11 cellular contexts compared by ENCODE assay signal in genomic region chr1:167059729-167060107, GRCh38. TPM values are rescaled to one million over a fixed set of nuclear protein-coding genes. Genes with fewer than 3 reads are reported as not detected.
DNase-seq lines count a peak whose midpoint lies in the region; ATAC-seq and TF ChIP-seq lines count a peak whose summit lies in the region.
"Had no signal": no experiment of that assay in that cellular context is flagged by ENCODE, and none has a peak within 500 bp of the region (broad histone marks: within the 10 kb centered on the region; RNA-seq: fewer than 3 reads in every experiment).

No MANE protein-coding gene starts in this region.

- peak; percentile 12 for DNase-seq in mammary epithelial cell
- DNase-seq in MCF 10A (ENCODE audit: unreplicated experiment), result no peak
- DNase-seq in kidney tubule cell (ENCODE audit: low spot score), result peak; percentile 57
- no peak for DNase-seq in endothelial cell (ENCODE audit: low spot score)
- no peak for DNase-seq in body of pancreas
- no peak for DNase-seq in SKM-1 (lab: John Stamatoyannopoulos, UW; ENCODE audit: unreplicated experiment)
- DNase-seq in NCI-H2081 (lab: John Stamatoyannopoulos, UW), result no peak
- DNase-seq: NCI-H510A had no signal

- H3K4me1 Mint-ChIP-seq in MCF 10A (ENCODE audit: insufficient read depth, unreplicated experiment), result peaks cover 5% of the 10 kb centered on the region
- H3K4me1 Mint-ChIP-seq in activated T-helper 17 cell treated with anti-CD3 and anti-CD28 coated beads, Interleukin-2, amount 50 U/mL, for 72 hours, result no peaks in the 10 kb centered on the region
- H3K4me1 Mint-ChIP-seq in endothelial cell (ENCODE audit: unreplicated experiment), result peaks cover 9% of the 10 kb centered on the region

- TF ChIP-seq POLR2A in body of pancreas (IDR thresholded peaks at IDR 0.05), result no peak

- H3K4me1 ChIP-seq in mammary epithelial cell (ENCODE audit: insufficient read depth, low read length) (peaks cover 4% of the 10 kb centered on the region), body of pancreas (peaks cover 6% of the 10 kb centered on the region)
- H3K4me1 ChIP-seq: SJCRH30 had no signal

- no peaks in the 10 kb centered on the region for H3K27me3 Mint-ChIP-seq in MCF 10A (ENCODE audit: insufficient read depth, unreplicated experiment)
- no peaks in the 10 kb centered on the region for H3K27me3 Mint-ChIP-seq in activated T-helper 17 cell treated with anti-CD3 and anti-CD28 coated beads, Interleukin-2, amount 50 U/mL, for 72 hours
- peaks cover 4% of the 10 kb centered on the region for H3K27me3 Mint-ChIP-seq in endothelial cell (ENCODE audit: unreplicated experiment)

- H3K27me3 ChIP-seq in mammary epithelial cell (ENCODE audit: insufficient read depth, low read length), result no peaks in the 10 kb centered on the region
- no peaks in the 10 kb centered on the region for H3K27me3 ChIP-seq in body of pancreas
- H3K27me3 ChIP-seq: SJCRH30 had no signal

- intact Hi-C loops in mammary epithelial cell (cut with micrococcal nuclease), result loop anchor here (1.0 to 10.0 kb wide), 3 partner anchors 149 to 1137 kb away; no protein-coding TSS in a partner anchor
- intact Hi-C loops in MCF 10A (cut with micrococcal nuclease), result loop anchor here (1.0 to 5.0 kb wide), 3 partner anchors 149 to 1132 kb away; no protein-coding TSS in a partner anchor
- intact Hi-C loops in body of pancreas (cut with DNase I), result loop anchor here (5.0 to 10.0 kb wide), 2 partner anchors 152 to 625 kb away; no protein-coding TSS in a partner anchor

- no peaks in the 10 kb centered on the region for H3K79me2 ChIP-seq in mammary epithelial cell (ENCODE audit: insufficient read depth, low read length)

- H3K27ac ChIP-seq in mammary epithelial cell (ENCODE audit: insufficient read depth, low read depth, low read length) (no peak overlapping the region), body of pancreas (no peak overlapping the region)
- H3K27ac ChIP-seq: SJCRH30 had no signal

- CTCF ChIA-PET in mammary epithelial cell (lab: Charles Lee; ENCODE audit: low non-redundant PET), result interaction anchor here (0.6 to 1.8 kb wide), 6 partner anchors 56 to 614 kb away, joined by 3 to 17 read pairs (median 8); no protein-coding TSS in a partner anchor
- CTCF ChIA-PET in MCF 10A (lab: Yijun Ruan, JAX), result interaction anchor here (0.5 to 18.6 kb wide), 122 partner anchors 9 to 1265 kb away, joined by 3 to 1662 read pairs (median 6); partner anchors contain the start of genes GPA33, ILDR2, POGK and POU2F1

- H3K36me3 ChIP-seq in mammary epithelial cell (ENCODE audit: insufficient read depth, low read length) (no peaks in the 10 kb centered on the region), body of pancreas (replicated peaks in 1 of 2; ENCODE audit: insufficient read depth in 1 of 2, low read depth in 2 of 2) (no peaks in the 10 kb centered on the region)
- H3K36me3 ChIP-seq: SJCRH30 had no signal

- H3K9me3 ChIP-seq in mammary epithelial cell (replicated peaks; ENCODE audit: insufficient read depth, low read length) (no peaks in the 10 kb centered on the region), body of pancreas (no peaks in the 10 kb centered on the region)
- H3K9me3 ChIP-seq: SJCRH30 had no signal

- peak overlapping the region; percentile 79 for H2AFZ ChIP-seq in mammary epithelial cell (ENCODE audit: low read depth, low read length)

- H3K4me3 ChIP-seq in mammary epithelial cell (replicated peaks in 1 of 3; ENCODE audit: insufficient read depth in 1 of 3, low read depth in 2 of 3, low read length in 3 of 3) (no peak overlapping the region), body of pancreas (no peak overlapping the region)

- BruUV-seq in mammary epithelial cell (replicated peaks; lab: Mats Ljungman, UMichigan), result no TSS peak
- BruUV-seq in MCF 10A (replicated peaks; lab: Mats Ljungman, UMichigan), result no TSS peak

- H3K4me2 ChIP-seq in mammary epithelial cell (ENCODE audit: insufficient read depth, low read depth, low read length), result no peak overlapping the region

- POLR2A ChIA-PET in MCF 10A (lab: Yijun Ruan, JAX), result interaction anchor here (0.5 to 5.9 kb wide), 10 partner anchors 104 to 1283 kb away, joined by 3 to 93 read pairs (median 4); partner anchors contain the start of gene POGK

- H3K27ac Mint-ChIP-seq in MCF 10A (ENCODE audit: low read depth, unreplicated experiment) (no peak overlapping the region), endothelial cell (ENCODE audit: unreplicated experiment) (no peak overlapping the region)
- H3K27ac Mint-ChIP-seq in activated T-helper 17 cell treated with anti-CD3 and anti-CD28 coated beads, Interleukin-2, amount 50 U/mL, for 72 hours, result no peak overlapping the region
- H3K27ac Mint-ChIP-seq: CD14-positive monocyte had no signal

- 23% methylated on average over 2 of the region's 2 CpGs for WGBS in mammary epithelial cell (ENCODE audit: low coverage, missing lambda C conversion rate)
- WGBS in body of pancreas, 2 donors, result 15 to 23% methylated on average over 2 of the region's 2 CpGs

- H3K9me3 Mint-ChIP-seq in MCF 10A (ENCODE audit: unreplicated experiment), result no peaks in the 10 kb centered on the region
- H3K9me3 Mint-ChIP-seq in activated T-helper 17 cell treated with anti-CD3 and anti-CD28 coated beads, Interleukin-2, amount 50 U/mL, for 72 hours, result no peaks in the 10 kb centered on the region
- H3K9me3 Mint-ChIP-seq in endothelial cell (ENCODE audit: unreplicated experiment), result no peaks in the 10 kb centered on the region

- H4K20me1 ChIP-seq in mammary epithelial cell (ENCODE audit: insufficient read depth, low read length), result no peaks in the 10 kb centered on the region

- in situ Hi-C loops in mammary epithelial cell (cut with MboI; ENCODE audit: low sequenced_read_pairs in 2 of 2), result loop anchor here (5.0 to 25.0 kb wide), 8 partner anchors 65 to 478 kb away; no protein-coding TSS in a partner anchor

- H3K4me3 Mint-ChIP-seq in MCF 10A (ENCODE audit: unreplicated experiment), result no peak overlapping the region
- H3K4me3 Mint-ChIP-seq in activated T-helper 17 cell treated with anti-CD3 and anti-CD28 coated beads, Interleukin-2, amount 50 U/mL, for 72 hours, result peak overlapping the region; percentile 43
- no peak overlapping the region for H3K4me3 Mint-ChIP-seq in endothelial cell (ENCODE audit: unreplicated experiment)

- H3K36me3 Mint-ChIP-seq in MCF 10A (ENCODE audit: insufficient read depth, unreplicated experiment), result no peaks in the 10 kb centered on the region
- H3K36me3 Mint-ChIP-seq in activated T-helper 17 cell treated with anti-CD3 and anti-CD28 coated beads, Interleukin-2, amount 50 U/mL, for 72 hours (ENCODE audit: low read depth), result no peaks in the 10 kb centered on the region
- H3K36me3 Mint-ChIP-seq in endothelial cell (ENCODE audit: low read depth, unreplicated experiment), result no peaks in the 10 kb centered on the region
- H3K36me3 Mint-ChIP-seq: CD14-positive monocyte had no signal

- no peak overlapping the region for H3K9ac ChIP-seq in mammary epithelial cell (ENCODE audit: insufficient read depth, low read length)

- dilution Hi-C loops in mammary epithelial cell (cut with HindIII; ENCODE audit: low sequenced_read_pairs), result loop anchor here (10.0 to 25.0 kb wide), 4 partner anchors 172 to 478 kb away; partner anchors contain the start of gene TADA1

- TF ChIP-seq CTCF in mammary epithelial cell (conservative IDR thresholded peaks at IDR 0.05 in 1 of 2, IDR thresholded peaks at IDR 0.05 in 1 of 2; ENCODE audit: extremely low read depth in 1 of 2, insufficient read depth in 1 of 2, low read depth in 1 of 2, low read length in 2 of 2), result no peak
- no peak for TF ChIP-seq CTCF in MCF 10A (IDR thresholded peaks at IDR 0.05; ENCODE audit: unreplicated experiment)
- no peak for TF ChIP-seq CTCF in endothelial cell (IDR thresholded peaks at IDR 0.05; ENCODE audit: unreplicated experiment)
- TF ChIP-seq CTCF in body of pancreas (IDR thresholded peaks at IDR 0.05), result no peak

- no peak for ATAC-seq in activated T-helper 17 cell treated with anti-CD3 and anti-CD28 coated beads, Interleukin-2, amount 50 U/mL, for 72 hours (replicated peaks)
- ATAC-seq in body of pancreas, result no peak

RNA-seq across cellular contexts. Expression of gene GPA33, which starts 30.5 kb away (rescaled TPM):
- not detected for total RNA-seq in mammary epithelial cell
- polyA plus RNA-seq in mammary epithelial cell, result not detected
- not detected for polyA minus RNA-seq in mammary epithelial cell
- not detected in 2 replicates for total RNA-seq in MCF 10A (2022)
- under 1 TPM; 0.26 to 0.58 TPM for total RNA-seq in activated T-helper 17 cell treated with anti-CD3 and anti-CD28 coated beads, Interleukin-2, amount 50 U/mL, for 72 hours
- total RNA-seq in endothelial cell (ENCODE audit: unreplicated experiment), result 0.10 TPM
- 1 to 10 TPM in 1 of 2 donors, not detected in 1; 1.6 TPM for total RNA-seq in body of pancreas

RNA-seq across cellular contexts. Expression of gene STYXL2, which starts 34.2 kb away (rescaled TPM):
- total RNA-seq in mammary epithelial cell (not detected), MCF 10A (2022) (not detected in 2 replicates), endothelial cell (ENCODE audit: unreplicated experiment) (1.9 TPM), body of pancreas (not detected)
- not detected for polyA plus RNA-seq in mammary epithelial cell
- polyA minus RNA-seq in mammary epithelial cell, result not detected
- total RNA-seq in activated T-helper 17 cell treated with anti-CD3 and anti-CD28 coated beads, Interleukin-2, amount 50 U/mL, for 72 hours, result not detected
- polyA plus RNA-seq: CD14-positive monocyte had no signal

Comparison
In these comparisons a context has a peak if more than half of its experiments do, and no peak if none do; other contexts are left out.
1. DNase-seq: peak in mammary epithelial cell (single experiment) and kidney tubule cell (single experiment); none in MCF 10A (single experiment), endothelial cell (single experiment), body of pancreas (0 of 4), SKM-1 (single experiment) and NCI-H2081 (0 of 2).